9 cellular contexts compared by ENCODE assay signal in genomic region chr10:69057951-69058297, GRCh38. TPM values are rescaled to one million over a fixed set of nuclear protein-coding genes. Genes with fewer than 3 reads are reported as not detected.
DNase-seq lines count a peak whose midpoint lies in the region; ATAC-seq and TF ChIP-seq lines count a peak whose summit lies in the region.
"Had no signal": no experiment of that assay in that cellular context is flagged by ENCODE, and none has a peak within 500 bp of the region (broad histone marks: within the 10 kb centered on the region; RNA-seq: fewer than 3 reads in every experiment).

No MANE protein-coding gene starts in this region.

- CTCF ChIA-PET in activated CD8-positive, alpha-beta T cell treated with anti-CD3 and anti-CD28 coated beads, Interleukin-2, amount 10 ng/mL, durations not matched to agents 7 days and 5 days (lab: Charles Lee) = interaction anchor here (1.2 to 3.8 kb wide), 4 partner anchors 8 to 52 kb away, joined by 3 to 22 read pairs (median 5); no protein-coding TSS in a partner anchor

- peak overlapping the region in 7 of 8 donors; percentile 61 to 99 (median 86) for H3K27ac ChIP-seq in spleen

- DNase-seq in activated CD4-positive, alpha-beta T cell treated with anti-CD3 and anti-CD28 coated beads, Interleukin-2, amount 10 ng/mL, durations not matched to agents 24 days and 14 days = no peak
- no peak for DNase-seq in activated CD4-positive, alpha-beta T cell treated with anti-CD3 and anti-CD28 coated beads for 48 hours
- DNase-seq in activated CD8-positive, alpha-beta T cell treated with anti-CD3 and anti-CD28 coated beads, Interleukin-2, amount 10 ng/mL, durations not matched to agents 7 days and 5 days = no peak
- DNase-seq in foreskin fibroblast (peak; percentile 12 to 24), spleen (no peak), NCI-H510A (lab: John Stamatoyannopoulos, UW) (no peak), NK-92 (lab: John Stamatoyannopoulos, UW; ENCODE audit: unreplicated experiment) (no peak)
- DNase-seq: activated effector memory CD4-positive, alpha-beta T cell treated with anti-CD3 and anti-CD28 coated beads, Interleukin-2, amount 50 U/mL, for 16 hours had no signal

- TF ChIP-seq CTCF in foreskin fibroblast (IDR thresholded peaks at IDR 0.05; ENCODE audit: low read depth, low read length) = no peak
- TF ChIP-seq CTCF in spleen (IDR thresholded peaks at IDR 0.05 in 8 of 11, conservative IDR thresholded peaks at IDR 0.05 in 3 of 11) = no peak

- H3K4me1 ChIP-seq in spleen = peaks cover 27 to 92% (median 59%) of the 10 kb centered on the region in 6 donors

- POLR2A ChIA-PET in activated CD8-positive, alpha-beta T cell treated with anti-CD3 and anti-CD28 coated beads, Interleukin-2, amount 10 ng/mL, durations not matched to agents 7 days and 5 days (lab: Charles Lee) = interaction anchor here (1.2 to 4.8 kb wide), 3 partner anchors 14 to 33 kb away, joined by 3 to 40 read pairs (median 14); partner anchors contain the start of gene SRGN

- intact Hi-C loops in activated CD4-positive, alpha-beta T cell treated with anti-CD3 and anti-CD28 coated beads, Interleukin-2, amount 10 ng/mL, durations not matched to agents 24 days and 14 days (cut with micrococcal nuclease) = no loop called here
- intact Hi-C loops in spleen (cut with DNase I; ENCODE audit: low total_unique reads) = no loop called here

- no peaks in the 10 kb centered on the region for H3K27me3 Mint-ChIP-seq in activated CD4-positive, alpha-beta T cell treated with anti-CD3 and anti-CD28 coated beads, Interleukin-2, amount 10 ng/mL, durations not matched to agents 24 days and 14 days
- H3K27me3 Mint-ChIP-seq in activated CD8-positive, alpha-beta T cell treated with anti-CD3 and anti-CD28 coated beads, Interleukin-2, amount 10 ng/mL, durations not matched to agents 7 days and 5 days (ENCODE audit: low read depth) = no peaks in the 10 kb centered on the region

- H3K9me3 Mint-ChIP-seq in activated CD4-positive, alpha-beta T cell treated with anti-CD3 and anti-CD28 coated beads, Interleukin-2, amount 10 ng/mL, durations not matched to agents 24 days and 14 days = no peaks in the 10 kb centered on the region
- no peaks in the 10 kb centered on the region for H3K9me3 Mint-ChIP-seq in activated CD8-positive, alpha-beta T cell treated with anti-CD3 and anti-CD28 coated beads, Interleukin-2, amount 10 ng/mL, durations not matched to agents 7 days and 5 days (ENCODE audit: insufficient read depth)

- ATAC-seq in activated CD8-positive, alpha-beta T cell treated with anti-CD3 and anti-CD28 coated beads, Interleukin-2, amount 10 ng/mL, durations not matched to agents 7 days and 5 days = no peak
- ATAC-seq in GM21526 (IDR thresholded peaks at IDR 0.05; ENCODE audit: low FRiP score, unreplicated experiment) = no peak

- H3K9me3 ChIP-seq in spleen = no peaks in the 10 kb centered on the region

- H3K36me3 ChIP-seq in spleen = no peaks in the 10 kb centered on the region

- peak overlapping the region; percentile 44 for H3K4me3 Mint-ChIP-seq in activated CD4-positive, alpha-beta T cell treated with anti-CD3 and anti-CD28 coated beads, Interleukin-2, amount 10 ng/mL, durations not matched to agents 24 days and 14 days
- H3K4me3 Mint-ChIP-seq in activated CD8-positive, alpha-beta T cell treated with anti-CD3 and anti-CD28 coated beads, Interleukin-2, amount 10 ng/mL, durations not matched to agents 7 days and 5 days = no peak overlapping the region

- H3K27me3 ChIP-seq in spleen (replicated peaks in 1 of 7) = no peaks in the 10 kb centered on the region

- no peaks in the 10 kb centered on the region for H3K36me3 Mint-ChIP-seq in activated CD4-positive, alpha-beta T cell treated with anti-CD3 and anti-CD28 coated beads, Interleukin-2, amount 10 ng/mL, durations not matched to agents 24 days and 14 days (ENCODE audit: low read depth)
- H3K36me3 Mint-ChIP-seq in activated CD8-positive, alpha-beta T cell treated with anti-CD3 and anti-CD28 coated beads, Interleukin-2, amount 10 ng/mL, durations not matched to agents 7 days and 5 days (ENCODE audit: low read depth) = no peaks in the 10 kb centered on the region

- 0% methylated on average over 1 of the region's 1 CpG for WGBS in spleen, 5 donors

- no peak for TF ChIP-seq POLR2A in spleen (IDR thresholded peaks at IDR 0.05)

- H3K4me3 ChIP-seq in foreskin fibroblast (ENCODE audit: low read depth in 1 of 2, low read length in 2 of 2) = no peak overlapping the region
- peak overlapping the region in 1 of 8 donors; percentile 55 for H3K4me3 ChIP-seq in spleen

- peak overlapping the region; percentile 88 for H3K27ac Mint-ChIP-seq in activated CD4-positive, alpha-beta T cell treated with anti-CD3 and anti-CD28 coated beads, Interleukin-2, amount 10 ng/mL, durations not matched to agents 24 days and 14 days
- H3K27ac Mint-ChIP-seq in activated CD8-positive, alpha-beta T cell treated with anti-CD3 and anti-CD28 coated beads, Interleukin-2, amount 10 ng/mL, durations not matched to agents 7 days and 5 days = peak overlapping the region; percentile 88

- peaks cover 55% of the 10 kb centered on the region for H3K4me1 Mint-ChIP-seq in activated CD4-positive, alpha-beta T cell treated with anti-CD3 and anti-CD28 coated beads, Interleukin-2, amount 10 ng/mL, durations not matched to agents 24 days and 14 days
- peaks cover 66% of the 10 kb centered on the region for H3K4me1 Mint-ChIP-seq in activated CD8-positive, alpha-beta T cell treated with anti-CD3 and anti-CD28 coated beads, Interleukin-2, amount 10 ng/mL, durations not matched to agents 7 days and 5 days (ENCODE audit: low read depth)

RNA-seq across cellular contexts. Expression of gene SRGN, which starts 30.0 kb away (rescaled TPM):
- total RNA-seq in activated CD4-positive, alpha-beta T cell treated with anti-CD3 and anti-CD28 coated beads, Interleukin-2, amount 10 ng/mL, durations not matched to agents 24 days and 14 days = 996 and 999 TPM in 2 replicates
- 100 to 1,000 TPM; 166 to 168 TPM for total RNA-seq in activated CD8-positive, alpha-beta T cell treated with anti-CD3 and anti-CD28 coated beads, Interleukin-2, amount 10 ng/mL, durations not matched to agents 7 days and 5 days
- 1,000 to 10,000 TPM in 1 of 7 donors, 100 to 1,000 TPM in 6; 402 to 1,009 (median 539) TPM for total RNA-seq in spleen
- 100 to 1,000 TPM; 123 to 239 (median 183) TPM for polyA plus RNA-seq in spleen

Comparison
In these comparisons a context has a peak if more than half of its experiments do, and no peak if none do; other contexts are left out.
1. DNase-seq: peak in foreskin fibroblast (2 of 2); none in activated CD4-positive, alpha-beta T cell treated with anti-CD3 and anti-CD28 coated beads, Interleukin-2, amount 10 ng/mL, durations not matched to agents 24 days and 14 days (single experiment), activated CD4-positive, alpha-beta T cell treated with anti-CD3 and anti-CD28 coated beads for 48 hours (single experiment), activated CD8-positive, alpha-beta T cell treated with anti-CD3 and anti-CD28 coated beads, Interleukin-2, amount 10 ng/mL, durations not matched to agents 7 days and 5 days (single experiment), spleen (single experiment), NCI-H510A (single experiment) and NK-92 (single experiment).